ENCODE assay signal across 1 cellular context in the genomic region with DNA sequence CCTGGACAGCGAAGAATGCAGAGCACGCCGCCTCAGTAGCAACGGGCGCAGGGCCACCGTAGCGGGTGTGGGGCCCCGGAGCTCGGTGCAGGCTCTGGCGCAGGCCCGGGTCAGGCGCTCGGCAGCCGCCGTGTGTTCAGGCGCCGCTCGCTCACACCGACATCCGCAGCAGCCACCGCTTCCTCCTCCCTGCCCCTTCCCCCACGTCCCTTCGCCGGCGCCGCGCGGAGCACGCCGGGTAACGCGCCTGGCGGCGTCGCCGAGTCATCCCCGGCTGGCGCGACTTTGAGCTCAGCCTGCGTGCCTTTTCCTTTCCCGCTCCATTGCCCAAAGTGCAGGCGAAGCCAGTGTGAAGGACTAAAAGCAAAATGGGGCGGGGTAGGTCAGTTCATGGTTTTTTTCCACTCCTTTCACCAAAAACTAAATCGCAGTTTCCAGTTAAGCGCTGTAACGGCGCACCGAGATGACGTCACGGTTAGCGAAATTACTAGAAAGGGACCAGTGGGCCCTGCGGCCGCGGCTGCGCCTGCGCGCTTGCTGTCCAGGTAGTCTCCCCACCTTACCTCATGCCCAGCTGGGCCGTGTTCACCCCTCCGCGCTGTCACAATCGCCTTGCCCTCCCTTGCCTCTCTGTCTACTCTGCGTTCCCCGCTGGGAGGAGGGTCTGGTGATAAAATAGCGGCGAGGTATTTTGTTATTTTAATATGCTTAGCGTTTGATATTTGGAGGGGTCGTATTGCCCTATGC.
TF ChIP-seq lines count a peak whose summit lies in the region.

Gene UBQLN1 (minus strand): TSS at position 191 of the 747 bp plus-strand sequence. CDS start 279 bp downstream, outside the sequence.

TF ChIP-seq in HepG2, 621 proteins besides CTCF, POLR2A, EP300 and RAD21 (continued from another document and continues in another):
- no peak for TF ChIP-seq CHD2 (IDR thresholded peaks at IDR 0.05; ENCODE audit: low read depth, low read length)
- no peak for TF ChIP-seq RBAK (CRISPR knock-in tag; IDR thresholded peaks at IDR 0.05)
- no peak for TF ChIP-seq ZNF713 (CRISPR knock-in tag; IDR thresholded peaks at IDR 0.05)
- no peak for TF ChIP-seq KDM6A (CRISPR knock-in tag; IDR thresholded peaks at IDR 0.05; ENCODE audit: low read depth)
- TF ChIP-seq ZNF792 (CRISPR knock-in tag; IDR thresholded peaks at IDR 0.05): peak; percentile 50; the same call in 1 of the 2 replicates
- TF ChIP-seq PRDM10 (CRISPR knock-in tag; IDR thresholded peaks at IDR 0.05; ENCODE audit: low read depth): peak; percentile 84
- TF ChIP-seq ZBTB7B (CRISPR knock-in tag; IDR thresholded peaks at IDR 0.05): peak; percentile 18; the same call in 1 of the 2 replicates
- TF ChIP-seq ZNF670 (CRISPR knock-in tag; IDR thresholded peaks at IDR 0.05; ENCODE audit: borderline replicate concordance): peak; percentile 58; the same call in 1 of the 2 replicates
- no peak for TF ChIP-seq HNF4G (IDR thresholded peaks at IDR 0.05; ENCODE audit: borderline replicate concordance, low read depth, low read length)
- no peak for TF ChIP-seq HNF4G (CRISPR knock-in tag; IDR thresholded peaks at IDR 0.05; ENCODE audit: borderline replicate concordance, low read depth)
- TF ChIP-seq RORA (CRISPR knock-in tag; IDR thresholded peaks at IDR 0.05): no peak
- no peak for TF ChIP-seq FOSL1 (CRISPR knock-in tag; IDR thresholded peaks at IDR 0.05; ENCODE audit: borderline replicate concordance)
- TF ChIP-seq GABPB1 (CRISPR knock-in tag; IDR thresholded peaks at IDR 0.05): peak; percentile 90
- no peak for TF ChIP-seq MTA3 (CRISPR knock-in tag; IDR thresholded peaks at IDR 0.05)
- TF ChIP-seq ZNF589 (CRISPR knock-in tag; conservative IDR thresholded peaks at IDR 0.05): no peak
- 0 out of 2 replicates have a peak, but pooled peaks have one; percentile 23 for TF ChIP-seq ZNF232 (CRISPR knock-in tag; IDR thresholded peaks at IDR 0.05; ENCODE audit: borderline replicate concordance)
- TF ChIP-seq HIVEP1 (CRISPR knock-in tag; IDR thresholded peaks at IDR 0.05): peak; percentile 36; the same call in 1 of the 2 replicates
- TF ChIP-seq HOMEZ (CRISPR knock-in tag; IDR thresholded peaks at IDR 0.05; ENCODE audit: low read depth): 0 out of 2 replicates have a peak, but pooled peaks have one; percentile 33
- TF ChIP-seq, protein P1, sequence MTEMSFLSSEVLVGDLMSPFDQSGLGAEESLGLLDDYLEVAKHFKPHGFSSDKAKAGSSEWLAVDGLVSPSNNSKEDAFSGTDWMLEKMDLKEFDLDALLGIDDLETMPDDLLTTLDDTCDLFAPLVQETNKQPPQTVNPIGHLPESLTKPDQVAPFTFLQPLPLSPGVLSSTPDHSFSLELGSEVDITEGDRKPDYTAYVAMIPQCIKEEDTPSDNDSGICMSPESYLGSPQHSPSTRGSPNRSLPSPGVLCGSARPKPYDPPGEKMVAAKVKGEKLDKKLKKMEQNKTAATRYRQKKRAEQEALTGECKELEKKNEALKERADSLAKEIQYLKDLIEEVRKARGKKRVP (CRISPR knock-in tag; IDR thresholded peaks at IDR 0.05): no peak
- peak; percentile 61; the same call in 1 of the 2 replicates for TF ChIP-seq ZNF768 (CRISPR knock-in tag; IDR thresholded peaks at IDR 0.05)
- peak; percentile 97 for TF ChIP-seq GMEB1 (CRISPR knock-in tag; IDR thresholded peaks at IDR 0.05; ENCODE audit: borderline replicate concordance)
- TF ChIP-seq ZFP82 (CRISPR knock-in tag; IDR thresholded peaks at IDR 0.05; ENCODE audit: borderline replicate concordance): peak; percentile 91
- peak; percentile 92 for TF ChIP-seq TFDP2 (CRISPR knock-in tag; IDR thresholded peaks at IDR 0.05)
- no peak for TF ChIP-seq PLRG1 (conservative IDR thresholded peaks at IDR 0.05)
- TF ChIP-seq SCMH1 (CRISPR knock-in tag; IDR thresholded peaks at IDR 0.05; ENCODE audit: borderline replicate concordance): no peak
- TF ChIP-seq CREB1 (IDR thresholded peaks at IDR 0.05): peak; percentile 100
- peak; percentile 98 for TF ChIP-seq CREB1 (CRISPR knock-in tag; IDR thresholded peaks at IDR 0.05)
- TF ChIP-seq ZNF772 (CRISPR knock-in tag; IDR thresholded peaks at IDR 0.05): peak; percentile 83
- peak; percentile 94; the same call in 1 of the 2 replicates for TF ChIP-seq CREBL2 (CRISPR knock-in tag; IDR thresholded peaks at IDR 0.05; ENCODE audit: borderline replicate concordance)
- no peak for TF ChIP-seq ZNF652 (CRISPR knock-in tag; IDR thresholded peaks at IDR 0.05; ENCODE audit: borderline replicate concordance, low read depth)
- no peak for TF ChIP-seq PRPF4 (IDR thresholded peaks at IDR 0.05; ENCODE audit: low read depth, low read length, poor library complexity, severe bottlenecking)
- peak; percentile 58 for TF ChIP-seq FOXA3 (CRISPR knock-in tag; IDR thresholded peaks at IDR 0.05)
- TF ChIP-seq ZNF629 (CRISPR knock-in tag; conservative IDR thresholded peaks at IDR 0.05): no peak
- TF ChIP-seq NFE2 (CRISPR knock-in tag; IDR thresholded peaks at IDR 0.05): peak; percentile 65; the same call in 1 of the 2 replicates
- TF ChIP-seq ZNF10 (CRISPR knock-in tag; IDR thresholded peaks at IDR 0.05; ENCODE audit: borderline replicate concordance, low read depth): no peak
- no peak; the same call in 1 of the 2 replicates for TF ChIP-seq MEIS1 (CRISPR knock-in tag; IDR thresholded peaks at IDR 0.05; ENCODE audit: borderline replicate concordance)
- peak; percentile 82 for TF ChIP-seq ELF3 (CRISPR knock-in tag; IDR thresholded peaks at IDR 0.05)
- no peak for TF ChIP-seq NFKB2 (CRISPR knock-in tag; IDR thresholded peaks at IDR 0.05; ENCODE audit: borderline replicate concordance)
- TF ChIP-seq DZIP1 (CRISPR knock-in tag; IDR thresholded peaks at IDR 0.05): no peak; the same call in none of the 2 replicates
- no peak for TF ChIP-seq ZNF782 (CRISPR knock-in tag; IDR thresholded peaks at IDR 0.05; ENCODE audit: borderline replicate concordance)
- peak; percentile 39; the same call in 1 of the 2 replicates for TF ChIP-seq MEF2D (CRISPR knock-in tag; IDR thresholded peaks at IDR 0.05)
- TF ChIP-seq PATZ1 (CRISPR knock-in tag; IDR thresholded peaks at IDR 0.05): peak; percentile 24; the same call in 1 of the 2 replicates
- TF ChIP-seq ZNF7 (CRISPR knock-in tag; IDR thresholded peaks at IDR 0.05): no peak
- peak; percentile 94 for TF ChIP-seq ZNF143 (CRISPR knock-in tag; IDR thresholded peaks at IDR 0.05)
- TF ChIP-seq ZNF558 (CRISPR knock-in tag; IDR thresholded peaks at IDR 0.05; ENCODE audit: borderline replicate concordance): no peak
- TF ChIP-seq RELA (CRISPR knock-in tag; IDR thresholded peaks at IDR 0.05): no peak
- TF ChIP-seq ZSCAN21 (CRISPR knock-in tag; IDR thresholded peaks at IDR 0.05; ENCODE audit: borderline replicate concordance): peak; percentile 20; the same call in 1 of the 2 replicates
- TF ChIP-seq ZSCAN12 (CRISPR knock-in tag; IDR thresholded peaks at IDR 0.05): no peak
- no peak for TF ChIP-seq ZNF773 (CRISPR knock-in tag; IDR thresholded peaks at IDR 0.05; ENCODE audit: borderline replicate concordance)
- TF ChIP-seq SSRP1 (CRISPR knock-in tag; IDR thresholded peaks at IDR 0.05): peak; percentile 74; the same call in 1 of the 2 replicates
- no peak; the same call in 1 of the 2 replicates for TF ChIP-seq ATAD3A (CRISPR knock-in tag; IDR thresholded peaks at IDR 0.05)
- TF ChIP-seq PAF1 (CRISPR knock-in tag; IDR thresholded peaks at IDR 0.05): no peak
- 0 out of 2 replicates have a peak, but pooled peaks have one; percentile 57 for TF ChIP-seq BRCA1 (CRISPR knock-in tag; IDR thresholded peaks at IDR 0.05)
- TF ChIP-seq NR2F2 (IDR thresholded peaks at IDR 0.05; ENCODE audit: borderline replicate concordance, low read depth): no peak; the same call in 1 of the 2 replicates
- no peak for TF ChIP-seq PCBP1 (IDR thresholded peaks at IDR 0.05; ENCODE audit: borderline replicate concordance, low read depth, low read length)
